Comparison of ENCODE assay signal across 10 cellular contexts in the genomic region with DNA sequence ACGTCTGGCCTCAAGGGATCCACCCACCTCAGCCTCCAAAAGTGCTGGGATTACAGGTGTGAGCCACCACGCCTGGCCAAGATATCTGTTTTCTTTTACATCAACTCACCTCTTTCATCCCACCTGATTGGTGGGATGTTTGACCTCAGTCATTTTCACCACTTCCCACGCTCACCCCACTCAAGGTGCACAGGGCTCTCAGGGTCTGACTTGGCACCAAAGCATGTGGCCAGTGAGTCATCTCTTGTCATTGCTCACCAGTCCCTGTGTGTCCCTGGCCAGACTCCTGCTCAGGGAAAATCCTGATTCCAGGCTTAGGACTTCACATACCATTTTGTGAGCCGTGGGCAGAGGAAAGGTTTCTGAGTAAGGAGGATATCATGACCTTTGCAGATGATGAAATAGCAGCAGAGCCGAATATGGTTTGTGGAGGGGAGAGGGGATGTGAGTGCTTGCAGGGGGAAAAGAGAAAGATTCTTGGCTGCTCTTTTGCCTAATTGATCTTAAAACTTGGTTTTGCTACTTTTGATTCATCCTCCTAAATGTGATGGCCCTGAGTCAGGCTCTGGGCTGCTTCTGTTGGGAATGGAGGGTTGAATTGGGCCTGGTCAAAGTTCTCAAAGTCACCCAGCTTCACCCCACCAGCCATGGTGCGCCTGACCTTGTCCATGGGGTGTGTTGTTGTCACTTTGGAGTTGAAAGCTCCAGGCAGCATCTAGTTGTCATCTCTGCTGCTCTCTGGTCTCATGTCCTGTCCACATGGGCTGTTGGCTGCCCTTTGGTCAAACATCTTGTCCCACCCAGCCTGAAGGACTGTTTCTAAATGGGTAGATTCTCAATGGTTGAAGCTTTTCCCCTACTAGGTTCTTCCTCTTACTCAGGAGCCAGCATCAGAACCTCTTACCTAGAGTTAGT. TPM values are rescaled to one million over a fixed set of nuclear protein-coding genes. Genes with fewer than 3 reads are reported as not detected.
DNase-seq lines count a peak whose midpoint lies in the region; ATAC-seq and TF ChIP-seq lines count a peak whose summit lies in the region.
"Had no signal": no experiment of that assay in that cellular context is flagged by ENCODE, and none has a peak within 500 bp of the region (broad histone marks: within the 10 kb centered on the region; RNA-seq: fewer than 3 reads in every experiment).

No MANE protein-coding gene starts in this region.

- no peaks in the 10 kb centered on the region for H3K36me3 Mint-ChIP-seq in Calu3 (ENCODE audit: insufficient read depth, unreplicated experiment)
- no peaks in the 10 kb centered on the region for H3K36me3 Mint-ChIP-seq in activated T-helper 17 cell treated with anti-CD3 and anti-CD28 coated beads, Interleukin-2, amount 50 U/mL, for 72 hours (ENCODE audit: low read depth)
- H3K36me3 Mint-ChIP-seq in mesothelial cell of epicardium = no peaks in the 10 kb centered on the region

- H3K4me2 ChIP-seq in HCT116 (ENCODE audit: low read length) = peak overlapping the region; percentile 57

- RAD21 ChIA-PET in HCT116 (lab: Charles Lee; ENCODE audit: low non-redundant PET in 1 of 2, low total read pairs in 2 of 2, uncharacterized antibody in 2 of 2, unreplicated experiment in 2 of 2) = no interaction called here

- H3K4me1 ChIP-seq in HCT116 (ENCODE audit: control insufficient read depth in 1 of 2, insufficient read depth in 2 of 2, low read length in 2 of 2) (peaks cover 16 to 26% of the 10 kb centered on the region in 2 experiments), A673 (ENCODE audit: insufficient read depth, low read length, poor library complexity, severe bottlenecking) (no peaks in the 10 kb centered on the region)

- TF ChIP-seq RAD21 in HCT116 (IDR thresholded peaks at IDR 0.05; ENCODE audit: low read depth) = no peak

- no TSS peak for BruUV-seq in Calu3 (replicated peaks; lab: Mats Ljungman, UMichigan)
- BruUV-seq in HCT116 (replicated peaks; lab: Mats Ljungman, UMichigan) = no TSS peak
- BruUV-seq in A673 (replicated peaks; lab: Mats Ljungman, UMichigan) = no TSS peak

- intact Hi-C loops in Calu3 (cut with micrococcal nuclease; ENCODE audit: unreplicated experiment) (no loop called here), HCT116 (cut with micrococcal nuclease) (no loop called here), A673 (cut with micrococcal nuclease; ENCODE audit: unreplicated experiment) (no loop called here)

- H3K9me3 ChIP-seq in HCT116 (ENCODE audit: control insufficient read depth in 1 of 2, insufficient read depth in 1 of 2, low read depth in 1 of 2, low read length in 2 of 2) = no peaks in the 10 kb centered on the region
- H3K9me3 ChIP-seq in A673 (ENCODE audit: low read depth, low read length, poor library complexity, severe bottlenecking) = no peaks in the 10 kb centered on the region
- H3K9me3 ChIP-seq: Peyer's patch had no signal

- no peak overlapping the region for H3K9ac ChIP-seq in HCT116 (ENCODE audit: low read length)

- ATAC-seq in HCT116 = peak; percentile 93
- peak; percentile 98 for ATAC-seq in activated T-helper 17 cell treated with anti-CD3 and anti-CD28 coated beads, Interleukin-2, amount 50 U/mL, for 72 hours (replicated peaks)
- no peak for ATAC-seq in GM21526 (IDR thresholded peaks at IDR 0.05; ENCODE audit: low FRiP score, unreplicated experiment)
- no peak for ATAC-seq in GM18861 (IDR thresholded peaks at IDR 0.05; ENCODE audit: unreplicated experiment)

- DNase-seq in Calu3 (peak; percentile 28), HCT116 (ENCODE audit: low read depth, low spot score) (peak; percentile 86), myocyte (ENCODE audit: low read depth) (peak; percentile 20), A673 (ENCODE audit: low spot score) (no peak), mesothelial cell of epicardium (ENCODE audit: low spot score in 2 of 2, unreplicated experiment in 2 of 2) (no peak)
- DNase-seq: NCI-H1417 had no signal

- H3K36me3 ChIP-seq in HCT116 (ENCODE audit: control insufficient read depth in 1 of 2, insufficient read depth in 2 of 2, low read length in 2 of 2) (no peaks in the 10 kb centered on the region), A673 (ENCODE audit: insufficient read depth, low read length, poor library complexity, severe bottlenecking) (no peaks in the 10 kb centered on the region)
- H3K36me3 ChIP-seq: Peyer's patch had no signal

- H3K27ac ChIP-seq in HCT116 (ENCODE audit: low read depth, low read length) (no peak overlapping the region), A673 (ENCODE audit: low read depth, low read length, poor library complexity, severe bottlenecking) (no peak overlapping the region)

- H3K27ac Mint-ChIP-seq in Calu3 (ENCODE audit: unreplicated experiment) = no peak overlapping the region
- peak overlapping the region; percentile 76 for H3K27ac Mint-ChIP-seq in activated T-helper 17 cell treated with anti-CD3 and anti-CD28 coated beads, Interleukin-2, amount 50 U/mL, for 72 hours
- H3K27ac Mint-ChIP-seq in mesothelial cell of epicardium = no peak overlapping the region

- H3K9me3 Mint-ChIP-seq in Calu3 (ENCODE audit: low read depth, unreplicated experiment) = no peaks in the 10 kb centered on the region
- H3K9me3 Mint-ChIP-seq in activated T-helper 17 cell treated with anti-CD3 and anti-CD28 coated beads, Interleukin-2, amount 50 U/mL, for 72 hours = no peaks in the 10 kb centered on the region
- H3K9me3 Mint-ChIP-seq in mesothelial cell of epicardium = no peaks in the 10 kb centered on the region

- peaks cover 42% of the 10 kb centered on the region for H3K27me3 Mint-ChIP-seq in Calu3 (ENCODE audit: unreplicated experiment)
- H3K27me3 Mint-ChIP-seq in activated T-helper 17 cell treated with anti-CD3 and anti-CD28 coated beads, Interleukin-2, amount 50 U/mL, for 72 hours = peaks cover 13% of the 10 kb centered on the region
- peaks cover 76% of the 10 kb centered on the region for H3K27me3 Mint-ChIP-seq in mesothelial cell of epicardium (ENCODE audit: low read depth)

- TF ChIP-seq CTCF in Calu3 (IDR thresholded peaks at IDR 0.05; ENCODE audit: unreplicated experiment) = no peak
- no peak for TF ChIP-seq CTCF in HCT116 (IDR thresholded peaks at IDR 0.05 in 2 of 3, conservative IDR thresholded peaks at IDR 0.05 in 1 of 3; ENCODE audit: borderline replicate concordance in 1 of 3, insufficient read depth in 1 of 3, low read depth in 2 of 3, low read length in 2 of 3)
- TF ChIP-seq CTCF in A673 (conservative IDR thresholded peaks at IDR 0.05; ENCODE audit: low read depth, low read length) = no peak
- TF ChIP-seq CTCF in mesothelial cell of epicardium (IDR thresholded peaks at IDR 0.05; ENCODE audit: unreplicated experiment) = no peak

- 0 out of 4 replicates have a peak overlapping the region, but pooled peaks of 1 of the 2 experiments have one; percentile 2 for H3K4me3 ChIP-seq in HCT116 (replicated peaks in 1 of 2; ENCODE audit: low read depth in 1 of 2, low read length in 2 of 2)
- no peak overlapping the region for H3K4me3 ChIP-seq in A673 (ENCODE audit: low read depth, low read length, poor library complexity, severe bottlenecking)
- H3K4me3 ChIP-seq: Peyer's patch had no signal

- H3K4me1 Mint-ChIP-seq in Calu3 (ENCODE audit: low read depth, unreplicated experiment) (peaks cover 20% of the 10 kb centered on the region), mesothelial cell of epicardium (no peaks in the 10 kb centered on the region)
- peaks cover 10% of the 10 kb centered on the region for H3K4me1 Mint-ChIP-seq in activated T-helper 17 cell treated with anti-CD3 and anti-CD28 coated beads, Interleukin-2, amount 50 U/mL, for 72 hours

- TF ChIP-seq POLR2A in HCT116 (IDR thresholded peaks at IDR 0.05; ENCODE audit: borderline replicate concordance, extremely low read depth, insufficient read depth, insufficient read length) = no peak

- CTCF ChIA-PET in Calu3 (lab: Charles Lee) (no interaction called here), HCT116 (lab: Charles Lee) (no interaction called here), A673 (lab: Charles Lee) (no interaction called here)

- no peak overlapping the region for H3K4me3 Mint-ChIP-seq in Calu3 (ENCODE audit: low read depth, unreplicated experiment)
- H3K4me3 Mint-ChIP-seq in activated T-helper 17 cell treated with anti-CD3 and anti-CD28 coated beads, Interleukin-2, amount 50 U/mL, for 72 hours = peak overlapping the region; percentile 28
- H3K4me3 Mint-ChIP-seq in mesothelial cell of epicardium = no peak overlapping the region

- no peak overlapping the region for H2AFZ ChIP-seq in HCT116 (ENCODE audit: low read depth, low read length, poor library complexity, severe bottlenecking)

- POLR2A ChIA-PET in HCT116 (lab: Charles Lee) (no interaction called here), A673 (lab: Charles Lee; ENCODE audit: low non-redundant PET) (no interaction called here)

- H3K9me2 ChIP-seq in HCT116 (ENCODE audit: insufficient read depth) = no peaks in the 10 kb centered on the region

- H3K27me3 ChIP-seq in HCT116 (ENCODE audit: insufficient read depth, low read length) (peaks cover 3% of the 10 kb centered on the region), A673 (replicated peaks; ENCODE audit: insufficient read depth, low read depth, low read length, poor library complexity) (peaks cover 3% of the 10 kb centered on the region)
- H3K27me3 ChIP-seq: Peyer's patch had no signal

- no peaks in the 10 kb centered on the region for H3K79me2 ChIP-seq in HCT116 (ENCODE audit: insufficient read depth, low read length)

- H4K20me1 ChIP-seq in HCT116 (ENCODE audit: insufficient read depth) = no peaks in the 10 kb centered on the region

TF ChIP-seq in HCT116, 20 proteins besides CTCF, POLR2A, EP300 and RAD21 (continues in another document):
- peak; percentile 54 for TF ChIP-seq SP1 (IDR thresholded peaks at IDR 0.05; ENCODE audit: low read depth)

RNA-seq across cellular contexts. Expression of a gene that starts 6.0 kb away (rescaled TPM):
- total RNA-seq in Calu3 (2022) = not detected in 2 replicates
- not detected for total RNA-seq in HCT116 (2021; ENCODE audit: unreplicated experiment)
- 0.03 and 0.04 TPM in 2 replicates for polyA plus RNA-seq in HCT116 (2012)
- total RNA-seq in activated T-helper 17 cell treated with anti-CD3 and anti-CD28 coated beads, Interleukin-2, amount 50 U/mL, for 72 hours = under 1 TPM in 1 of 2 donors, not detected in 1; 0.05 TPM
- total RNA-seq in myocyte = not detected in 2 replicates
- not detected for polyA plus RNA-seq in myocyte (2012)
- not detected in 2 replicates for total RNA-seq in A673 (2021)
- total RNA-seq in mesothelial cell of epicardium = 0.16 TPM in 1 of 3 replicates, not detected in the others

RNA-seq across cellular contexts. Expression of a gene that starts 33.1 kb away (rescaled TPM):
- total RNA-seq in Calu3 (2022) (58.9 and 61.9 TPM in 2 replicates), HCT116 (2021; ENCODE audit: unreplicated experiment) (144 TPM), myocyte (23.8 and 25.7 TPM in 2 replicates), A673 (2021) (116 and 138 TPM in 2 replicates), mesothelial cell of epicardium (144 to 155 TPM (median 149 TPM) in 3 replicates)
- polyA plus RNA-seq in HCT116 (2012) = 137 and 147 TPM in 2 replicates
- 100 to 1,000 TPM; 108 to 115 TPM for total RNA-seq in activated T-helper 17 cell treated with anti-CD3 and anti-CD28 coated beads, Interleukin-2, amount 50 U/mL, for 72 hours
- polyA plus RNA-seq in myocyte (2012) = 31.6 TPM

RNA-seq across cellular contexts. Expression of a gene that starts 40.3 kb away (rescaled TPM):
- 5.9 and 7.1 TPM in 2 replicates for total RNA-seq in Calu3 (2022)
- 7.7 TPM for total RNA-seq in HCT116 (2021; ENCODE audit: unreplicated experiment)
- polyA plus RNA-seq in HCT116 (2012) = 2.4 and 3.5 TPM in 2 replicates
- total RNA-seq in activated T-helper 17 cell treated with anti-CD3 and anti-CD28 coated beads, Interleukin-2, amount 50 U/mL, for 72 hours = 1 to 10 TPM in 1 of 2 donors, under 1 TPM in 1; 0.61 to 1.4 TPM
- total RNA-seq in myocyte = 0.21 and 0.36 TPM in 2 replicates
- polyA plus RNA-seq in myocyte (2012) = 0.23 TPM
- 2.1 and 2.6 TPM in 2 replicates for total RNA-seq in A673 (2021)
- 2.4 to 2.9 TPM (median 2.6 TPM) in 3 replicates for total RNA-seq in mesothelial cell of epicardium

Comparison
In these comparisons a context has a peak if more than half of its experiments do, and no peak if none do; other contexts are left out.
1. DNase-seq: peak in Calu3 (single experiment), HCT116 (single experiment) and myocyte (single experiment); none in A673 (single experiment) and mesothelial cell of epicardium (0 of 2).
2. ATAC-seq: peak in HCT116 (single experiment) and activated T-helper 17 cell treated with anti-CD3 and anti-CD28 coated beads, Interleukin-2, amount 50 U/mL, for 72 hours (single experiment); none in GM21526 (single experiment) and GM18861 (single experiment).